Comparison of ENCODE assay signal across 8 cellular contexts in genomic region chrY:8358161-8358560, GRCh38.
"Had no signal": no experiment of that assay in that cellular context is flagged by ENCODE, and none has a peak within 500 bp of the region (broad histone marks: within the 10 kb centered on the region; RNA-seq: fewer than 3 reads in every experiment).

No MANE protein-coding gene starts in this region.

- H3K9me3 Mint-ChIP-seq: H9 had no signal

- H3K4me3 Mint-ChIP-seq: GM23338, H9, HFFc6 had no signal

- DNase-seq: GM23248, GOT3, H7, H9, HCEC 1CT, HFFc6 had no signal

- H3K4me1 Mint-ChIP-seq: GM23338, H9 had no signal

- H3K27ac Mint-ChIP-seq: GM23338, H9, HFFc6 had no signal

- ATAC-seq: GM23338, HCT116 had no signal
